13 cellular contexts compared by ENCODE assay signal in genomic region chr4:2419814-2420213, GRCh38. TPM values are rescaled to one million over a fixed set of nuclear protein-coding genes. Genes with fewer than 3 reads are reported as not detected.
DNase-seq lines count a peak whose midpoint lies in the region; ATAC-seq and TF ChIP-seq lines count a peak whose summit lies in the region.
"Had no signal": no experiment of that assay in that cellular context is flagged by ENCODE, and none has a peak within 500 bp of the region (broad histone marks: within the 10 kb centered on the region; RNA-seq: fewer than 3 reads in every experiment).

No MANE protein-coding gene starts in this region.

- no peak overlapping the region for H3K27ac Mint-ChIP-seq in activated T-cell treated with anti-CD3 and anti-CD28 coated beads, Interleukin-2, amount 50 U/mL, for 72 hours
- peak overlapping the region; percentile 93 to 98 for H3K27ac Mint-ChIP-seq in effector memory CD8-positive, alpha-beta T cell

- 37 to 62% (median 54%) methylated on average over 9 of the region's 9 CpGs for WGBS in spleen, 5 donors
- WGBS in thyroid gland, 2 donors, result 64 to 66% methylated on average over 9 of the region's 9 CpGs

- H3K4me1 ChIP-seq in spleen, result peaks cover 22 to 47% (median 39%) of the 10 kb centered on the region in 6 donors
- H3K4me1 ChIP-seq in thyroid gland, result peaks cover 4 to 22% of the 10 kb centered on the region in 2 donors
- H3K4me1 ChIP-seq: SJCRH30 had no signal

- H3K27me3 Mint-ChIP-seq in activated T-cell treated with anti-CD3 and anti-CD28 coated beads, Interleukin-2, amount 50 U/mL, for 72 hours (ENCODE audit: low read depth), result peaks cover 56% of the 10 kb centered on the region
- peaks cover 11 to 12% of the 10 kb centered on the region in 2 donors for H3K27me3 Mint-ChIP-seq in effector memory CD8-positive, alpha-beta T cell

- H3K27ac ChIP-seq in spleen (no peak overlapping the region), thyroid gland (no peak overlapping the region)
- H3K27ac ChIP-seq: SJCRH30 had no signal

- H3K9me3 Mint-ChIP-seq in activated T-cell treated with anti-CD3 and anti-CD28 coated beads, Interleukin-2, amount 50 U/mL, for 72 hours, result no peaks in the 10 kb centered on the region
- no peaks in the 10 kb centered on the region for H3K9me3 Mint-ChIP-seq in effector memory CD8-positive, alpha-beta T cell

- no peak for ATAC-seq in activated T-cell treated with anti-CD3 and anti-CD28 coated beads, Interleukin-2, amount 50 U/mL, for 72 hours (replicated peaks in 1 of 2)
- ATAC-seq in effector memory CD8-positive, alpha-beta T cell (replicated peaks), result no peak
- ATAC-seq in HG03139 (IDR thresholded peaks at IDR 0.05; ENCODE audit: unreplicated experiment) (no peak), GM18858 (IDR thresholded peaks at IDR 0.05; ENCODE audit: unreplicated experiment) (no peak)

- peak overlapping the region; percentile 91 to 96 for H3K4me3 Mint-ChIP-seq in activated T-cell treated with anti-CD3 and anti-CD28 coated beads, Interleukin-2, amount 50 U/mL, for 72 hours
- H3K4me3 Mint-ChIP-seq in effector memory CD8-positive, alpha-beta T cell, result peak overlapping the region; percentile 74 to 86

- no peak for DNase-seq in activated T-cell treated with anti-CD3 and anti-CD28 coated beads, Interleukin-2, amount 50 U/mL, for 72 hours
- DNase-seq in activated T-cell treated with anti-CD3 and anti-CD28 coated beads, Interleukin-2, amount 50 U/mL, for 1 hour, result no peak
- DNase-seq in MV-4-11 (lab: John Stamatoyannopoulos, UW) (peak; percentile 74), spleen (peak; percentile 75), thyroid gland (no peak)
- no peak for DNase-seq in effector memory CD8-positive, alpha-beta T cell
- DNase-seq: activated effector memory CD4-positive, alpha-beta T cell treated with Interleukin-2 at 50 U/mL for 16 hours; NCI-H187 treated with DMSO at 0.1 percent for 48 hours; NCI-H774; SJCRH30 had no signal

- H3K4me3 ChIP-seq in spleen, result peak overlapping the region in 1 of 8 donors; percentile 94
- H3K4me3 ChIP-seq in thyroid gland (replicated peaks in 1 of 3), result peak overlapping the region in 1 of 3 donors; percentile 43
- H3K4me3 ChIP-seq: SJCRH30 had no signal

- TF ChIP-seq CTCF in spleen (IDR thresholded peaks at IDR 0.05 in 8 of 11, conservative IDR thresholded peaks at IDR 0.05 in 3 of 11) (no peak), thyroid gland (IDR thresholded peaks at IDR 0.05) (no peak)

- peaks cover 24% of the 10 kb centered on the region for H3K4me1 Mint-ChIP-seq in activated T-cell treated with anti-CD3 and anti-CD28 coated beads, Interleukin-2, amount 50 U/mL, for 72 hours (ENCODE audit: low read depth)
- H3K4me1 Mint-ChIP-seq in effector memory CD8-positive, alpha-beta T cell (ENCODE audit: low read depth in 2 of 2), result peaks cover 19 to 26% of the 10 kb centered on the region in 2 donors

- H3K27me3 ChIP-seq in spleen (replicated peaks in 1 of 7) (peaks cover 0 to 84% (median 29%) of the 10 kb centered on the region in 7 donors), thyroid gland (no peaks in the 10 kb centered on the region)

- peaks cover 0 to 1% of the 10 kb centered on the region in 2 donors for H3K36me3 Mint-ChIP-seq in activated T-cell treated with anti-CD3 and anti-CD28 coated beads, Interleukin-2, amount 50 U/mL, for 72 hours (ENCODE audit: insufficient read depth in 2 of 2)
- H3K36me3 Mint-ChIP-seq in effector memory CD8-positive, alpha-beta T cell (ENCODE audit: insufficient read depth), result peaks cover 27% of the 10 kb centered on the region

- no peaks in the 10 kb centered on the region for H3K36me3 ChIP-seq in spleen
- H3K36me3 ChIP-seq in thyroid gland, result no peaks in the 10 kb centered on the region
- H3K36me3 ChIP-seq: SJCRH30, upper lobe of left lung had no signal

- no peaks in the 10 kb centered on the region for H3K9me3 ChIP-seq in spleen
- H3K9me3 ChIP-seq in thyroid gland, result no peaks in the 10 kb centered on the region
- H3K9me3 ChIP-seq: SJCRH30, upper lobe of left lung had no signal

- TF ChIP-seq POLR2A in spleen (IDR thresholded peaks at IDR 0.05), result no peak
- no peak for TF ChIP-seq POLR2A in thyroid gland (IDR thresholded peaks at IDR 0.05)

- intact Hi-C loops in spleen (cut with DNase I; ENCODE audit: low total_unique reads) (loop anchor here (10.0 kb wide), 1 partner anchor 155 kb away; the partner anchor contains the start of gene MXD4), thyroid gland (cut with DNase I) (loop anchor here (5.0 to 10.0 kb wide), 3 partner anchors 117 to 195 kb away; partner anchors contain the start of genes FAM193A and MXD4)

RNA-seq across cellular contexts. Expression of gene CFAP99, which starts 1.1 kb away (rescaled TPM):
- not detected for total RNA-seq in activated T-cell treated with anti-CD3 and anti-CD28 coated beads, Interleukin-2, amount 50 U/mL, for 72 hours
- total RNA-seq in spleen (under 1 TPM in 1 of 7 donors, not detected in 6; 0.22 TPM), thyroid gland (1 to 10 TPM in 2 of 4 donors, under 1 TPM in 1, not detected in 1; 0.27 to 1.9 (median 1.1) TPM)
- under 1 TPM in 1 of 3 donors, not detected in 2; 0.13 TPM for polyA plus RNA-seq in spleen
- total RNA-seq: SJCRH30 had no signal

RNA-seq across cellular contexts. Expression of gene ZFYVE28, which starts 1.4 kb away (rescaled TPM):
- total RNA-seq in activated T-cell treated with anti-CD3 and anti-CD28 coated beads, Interleukin-2, amount 50 U/mL, for 72 hours, result 10 to 100 TPM; 14.4 to 24.4 TPM
- total RNA-seq in spleen (10 to 100 TPM; 11.2 to 31.3 (median 15.7) TPM), thyroid gland (10 to 100 TPM in 3 of 4 donors, 1 to 10 TPM in 1; 8.9 to 19.1 (median 16.4) TPM)
- 1 to 10 TPM; 2.7 to 8.5 (median 7.8) TPM for polyA plus RNA-seq in spleen
- total RNA-seq: SJCRH30 had no signal

RNA-seq across cellular contexts. Expression of gene RNF4, which starts 49.1 kb away (rescaled TPM):
- 10 to 100 TPM; 86.3 to 97.0 TPM for total RNA-seq in activated T-cell treated with anti-CD3 and anti-CD28 coated beads, Interleukin-2, amount 50 U/mL, for 72 hours
- total RNA-seq in spleen, result 10 to 100 TPM; 57.4 to 82.5 (median 66.4) TPM
- polyA plus RNA-seq in spleen, result 10 to 100 TPM; 22.0 to 35.4 (median 24.0) TPM
- total RNA-seq in thyroid gland, result 10 to 100 TPM; 32.8 to 52.0 (median 43.0) TPM

Comparison
In these comparisons a context has a peak if more than half of its experiments do, and no peak if none do; other contexts are left out.
1. DNase-seq: peak in MV-4-11 (single experiment) and spleen (single experiment); none in activated T-cell treated with anti-CD3 and anti-CD28 coated beads, Interleukin-2, amount 50 U/mL, for 72 hours (0 of 2), activated T-cell treated with anti-CD3 and anti-CD28 coated beads, Interleukin-2, amount 50 U/mL, for 1 hour (single experiment), effector memory CD8-positive, alpha-beta T cell (0 of 3) and thyroid gland (0 of 2).